In the genomic region with DNA sequence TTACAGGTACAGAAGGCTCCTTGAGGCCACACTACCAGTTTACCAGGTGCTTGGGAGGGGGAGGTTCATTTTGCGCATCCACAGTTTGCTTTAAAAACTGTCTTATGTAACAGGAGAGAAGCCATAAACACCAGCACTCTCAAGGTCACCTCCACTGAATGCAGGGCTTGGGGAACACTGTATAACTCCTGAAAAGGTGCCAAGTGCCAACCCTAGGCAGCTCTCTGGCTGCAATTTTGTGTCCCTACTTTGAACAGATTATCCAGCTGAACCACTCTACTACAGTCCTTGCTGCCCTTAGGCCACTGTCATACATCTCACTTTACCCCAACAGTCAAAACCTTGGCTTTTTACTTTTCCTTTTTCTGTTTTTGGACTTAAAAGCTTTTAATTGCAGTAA, we compare ENCODE assay signal across 20 cellular contexts.
DNase-seq lines count a peak whose midpoint lies in the region; ATAC-seq and TF ChIP-seq lines count a peak whose summit lies in the region.
"Had no signal": no experiment of that assay in that cellular context is flagged by ENCODE, and none has a peak within 500 bp of the region (broad histone marks: within the 10 kb centered on the region; RNA-seq: fewer than 3 reads in every experiment).

No MANE protein-coding gene starts in this region.

- H2BK120ac ChIP-seq in neuronal stem cell (ENCODE audit: low read depth, low read length), result no peak overlapping the region

- H3K4me2 ChIP-seq in neuronal stem cell (ENCODE audit: insufficient read depth, low read length, poor library complexity, severe bottlenecking), result no peak overlapping the region
- H3K4me2 ChIP-seq: BLaER1 had no signal

- H3K36me3 ChIP-seq in right atrium auricular region (no peaks in the 10 kb centered on the region), neuronal stem cell (replicated peaks in 1 of 2; ENCODE audit: control insufficient read depth in 2 of 2, insufficient read depth in 2 of 2, low read length in 2 of 2) (no peaks in the 10 kb centered on the region)
- H3K36me3 ChIP-seq: BLaER1 had no signal

- H3K4me3 ChIP-seq in right atrium auricular region, result no peak overlapping the region
- no peak overlapping the region for H3K4me3 ChIP-seq in neuronal stem cell (ENCODE audit: low read length in 2 of 2)
- H3K4me3 ChIP-seq: BLaER1, GM12878, GM23248 had no signal

- no peak overlapping the region for H4K8ac ChIP-seq in neuronal stem cell (ENCODE audit: low read depth, low read length)

- H2BK15ac ChIP-seq in neuronal stem cell (ENCODE audit: low read length), result no peak overlapping the region

- no CpG with 5 or more reads among the region's 1 CpG for WGBS in neuronal stem cell (ENCODE audit: extremely low coverage in 2 of 2, insufficient read length in 2 of 2, insufficient replicate concordance in 1 of 2), 2 donors

- ATAC-seq in Right ventricle myocardium superior (ENCODE audit: poor library complexity), result peak; percentile 59
- ATAC-seq: CD8-positive, alpha-beta T cell; GM12878 had no signal

- H3K23ac ChIP-seq in neuronal stem cell (ENCODE audit: low read depth, low read length, poor library complexity), result no peak overlapping the region

- no peaks in the 10 kb centered on the region for H3K27me3 ChIP-seq in right atrium auricular region
- H3K27me3 ChIP-seq in neuronal stem cell (ENCODE audit: control insufficient read depth in 3 of 3, insufficient read depth in 3 of 3, low read depth in 1 of 3, low read length in 3 of 3), result no peaks in the 10 kb centered on the region

- no peak for TF ChIP-seq CTCF in right atrium auricular region (IDR thresholded peaks at IDR 0.05)

- no peak overlapping the region for H2BK12ac ChIP-seq in neuronal stem cell (ENCODE audit: low read length)

- no peak overlapping the region for H3K18ac ChIP-seq in neuronal stem cell (ENCODE audit: low read length)

- H3K14ac ChIP-seq in neuronal stem cell (ENCODE audit: low read length), result no peak overlapping the region

- H2BK5ac ChIP-seq in neuronal stem cell (ENCODE audit: low read length), result no peak overlapping the region

- no peak overlapping the region for H4K91ac ChIP-seq in neuronal stem cell (ENCODE audit: low read depth, low read length, poor library complexity)

- no peak overlapping the region for H2AK5ac ChIP-seq in neuronal stem cell (ENCODE audit: low read depth, low read length)

- no peak overlapping the region for H2AFZ ChIP-seq in neuronal stem cell (ENCODE audit: low read length)
- H2AFZ ChIP-seq: GM23248 had no signal

- H3K9me3 ChIP-seq in right atrium auricular region (no peaks in the 10 kb centered on the region), neuronal stem cell (replicated peaks in 1 of 2; ENCODE audit: control insufficient read depth in 2 of 2, insufficient read depth in 1 of 2, low read depth in 1 of 2, low read length in 2 of 2) (no peaks in the 10 kb centered on the region)
- H3K9me3 ChIP-seq: BLaER1 had no signal

- H3K4me1 ChIP-seq in right atrium auricular region, result no peaks in the 10 kb centered on the region
- H3K4me1 ChIP-seq in neuronal stem cell (ENCODE audit: control insufficient read depth in 2 of 2, insufficient read depth in 1 of 2, low read depth in 1 of 2, low read length in 2 of 2), result peaks cover 8 to 9% of the 10 kb centered on the region in 2 donors
- H3K4me1 ChIP-seq: BLaER1 had no signal

- no peak overlapping the region for H3K27ac ChIP-seq in right atrium auricular region
- peak overlapping the region; percentile 72 for H3K27ac ChIP-seq in neuronal stem cell (replicated peaks; ENCODE audit: low read length)
- H3K27ac ChIP-seq: 22Rv1, BLaER1, C4-2B, GM23248 had no signal

- intact Hi-C loops in Right ventricle myocardium superior (cut with DNase I), result no loop called here

- DNase-seq in NCI-H2029 (lab: John Stamatoyannopoulos, UW) (peak; percentile 0), NCI-H2029 treated with DMSO at 0.1 percent for 48 hours (lab: John Stamatoyannopoulos, UW) (no peak), Right ventricle myocardium superior (no peak), right atrium auricular region (ENCODE audit: low spot score) (no peak), NCI-H69 (lab: John Stamatoyannopoulos, UW) (peak; percentile 42), neuronal stem cell (ENCODE audit: low spot score) (no peak), COR-L47 (lab: John Stamatoyannopoulos, UW) (no peak)
- DNase-seq: CD4-positive, CD25-positive, alpha-beta regulatory T cell; CD8-positive, alpha-beta T cell; DMS 273 treated with DMSO at 0.1 percent for 48 hours; DMS79; EL; GDM1; GM23248; H7; HCEC 1CT had no signal

- H3K9ac ChIP-seq in neuronal stem cell (ENCODE audit: low read depth, low read length, poor library complexity), result no peak overlapping the region
- H3K9ac ChIP-seq: BLaER1, GM23248 had no signal

- H3K4ac ChIP-seq in neuronal stem cell (ENCODE audit: low read length), result no peak overlapping the region

- H3K79me1 ChIP-seq in neuronal stem cell (ENCODE audit: low read depth, low read length), result no peaks in the 10 kb centered on the region

Comparison
In these comparisons a context has a peak if more than half of its experiments do, and no peak if none do; other contexts are left out.
1. DNase-seq: peak in NCI-H2029 (single experiment) and NCI-H69 (single experiment); none in NCI-H2029 treated with DMSO at 0.1 percent for 48 hours (single experiment), Right ventricle myocardium superior (single experiment), right atrium auricular region (single experiment), neuronal stem cell (single experiment) and COR-L47 (single experiment).